11 cellular contexts compared by ENCODE assay signal in the genomic region with DNA sequence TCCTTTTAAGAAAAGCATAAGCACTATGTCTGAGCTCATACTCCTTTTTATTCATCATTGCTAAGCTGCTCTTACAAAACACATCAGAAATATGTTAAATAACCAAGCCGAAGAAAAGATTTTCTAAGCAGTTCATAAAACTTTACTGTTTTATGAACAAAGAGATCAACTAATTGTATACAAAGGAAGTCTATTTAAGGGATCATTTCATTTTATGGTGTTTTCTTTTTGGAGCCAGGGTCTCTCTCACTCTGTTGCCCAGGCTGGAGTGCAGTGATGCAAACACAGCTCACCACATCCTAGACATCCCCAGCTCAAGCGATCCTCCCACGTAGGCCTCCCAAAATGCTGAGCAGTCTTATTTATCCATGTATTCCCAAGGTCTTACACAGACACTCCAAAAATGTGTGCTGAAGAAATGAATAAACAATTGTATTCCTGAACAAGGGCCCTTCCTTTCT. TPM values are rescaled to one million over a fixed set of nuclear protein-coding genes. Genes with fewer than 3 reads are reported as not detected.
DNase-seq lines count a peak whose midpoint lies in the region; ATAC-seq and TF ChIP-seq lines count a peak whose summit lies in the region.
"Had no signal": no experiment of that assay in that cellular context is flagged by ENCODE, and none has a peak within 500 bp of the region (broad histone marks: within the 10 kb centered on the region; RNA-seq: fewer than 3 reads in every experiment).

No MANE protein-coding gene starts in this region.

- H3K27me3 Mint-ChIP-seq in T-cell = no peaks in the 10 kb centered on the region
- H3K27me3 Mint-ChIP-seq: CD8-positive, alpha-beta memory T cell had no signal

- peaks cover 24 to 48% (median 40%) of the 10 kb centered on the region in 3 donors for H3K4me1 Mint-ChIP-seq in T-cell

- peak overlapping the region; percentile 20; the same call in 1 of the 2 replicates for H3K27ac ChIP-seq in SK-N-MC

- H3K36me3 ChIP-seq in SK-N-MC (ENCODE audit: insufficient read depth, low read length) = peaks cover 3% of the 10 kb centered on the region; the same call in 1 of the 2 replicates

- no peak overlapping the region for H3K4me3 ChIP-seq in SK-N-MC
- no peak overlapping the region for H3K4me3 ChIP-seq in fibroblast of mammary gland (ENCODE audit: control insufficient read depth, low read depth, low read length)

- POLR2A ChIA-PET in T-cell (lab: Charles Lee) = interaction anchor here (0.6 kb wide), 2 partner anchors 32 to 244 kb away, joined by 3 to 4 read pairs; no protein-coding TSS in a partner anchor

- DNase-seq in COLO829 (ENCODE audit: low spot score) = peak; percentile 74
- DNase-seq in SK-N-MC (ENCODE audit: low read depth, low spot score) = no peak
- DNase-seq in fibroblast of mammary gland (ENCODE audit: low read depth) = peak; percentile 81
- peak; percentile 51 for DNase-seq in renal cortical epithelial cell (ENCODE audit: low read depth)
- DNase-seq in SKM-1 treated with dmso at 0.1 percent for 144 hours (lab: John Stamatoyannopoulos, UW; ENCODE audit: unreplicated experiment) = no peak
- no peak for DNase-seq in T-cell
- no peak for DNase-seq in DMS 273 treated with DMSO at 0.1 percent for 48 hours (lab: John Stamatoyannopoulos, UW)
- DNase-seq: CD8-positive, alpha-beta memory T cell; T-helper 9 cell had no signal

- H3K36me3 Mint-ChIP-seq in T-cell = peaks cover 13% of the 10 kb centered on the region

- no peaks in the 10 kb centered on the region for H3K9me3 Mint-ChIP-seq in T-cell
- H3K9me3 Mint-ChIP-seq: CD8-positive, alpha-beta memory T cell had no signal

- no peak overlapping the region for H3K9ac ChIP-seq in SK-N-MC (ENCODE audit: insufficient read length)
- H3K9ac ChIP-seq: parathyroid adenoma had no signal

- H3K27ac Mint-ChIP-seq in T-cell = no peak overlapping the region

- CTCF ChIA-PET in T-cell (lab: Charles Lee) = no interaction called here

- no peak overlapping the region for H3K4me3 Mint-ChIP-seq in T-cell
- H3K4me3 Mint-ChIP-seq: CD8-positive, alpha-beta memory T cell had no signal

- no peaks in the 10 kb centered on the region for H3K9me3 ChIP-seq in SK-N-MC (ENCODE audit: low read depth, low read length)

- TF ChIP-seq CTCF in fibroblast of mammary gland (conservative IDR thresholded peaks at IDR 0.05; ENCODE audit: control insufficient read depth, insufficient read depth, low read depth, low read length) = no peak

- ATAC-seq in HG03378 (IDR thresholded peaks at IDR 0.05; ENCODE audit: unreplicated experiment) (no peak), T-cell (replicated peaks in 1 of 4) (no peak)

RNA-seq across cellular contexts. Expression of gene NUDT3, which starts 9.3 kb away (rescaled TPM):
- 19.3 and 26.9 TPM in 2 replicates for total RNA-seq in renal cortical epithelial cell
- total RNA-seq in T-cell = 10 to 100 TPM; 23.5 to 31.0 (median 28.9) TPM

RNA-seq across cellular contexts. Expression of gene RPS10, which starts 42.7 kb away (rescaled TPM):
- total RNA-seq in renal cortical epithelial cell (755 and 4,125 TPM in 2 replicates), T-cell (1,000 to 10,000 TPM; 2,352 to 2,733 (median 2,512) TPM)

Comparison
In these comparisons a context has a peak if more than half of its experiments do, and no peak if none do; other contexts are left out.
1. DNase-seq: peak in COLO829 (single experiment), fibroblast of mammary gland (single experiment) and renal cortical epithelial cell (single experiment); none in SK-N-MC (single experiment), SKM-1 treated with dmso at 0.1 percent for 144 hours (single experiment), T-cell (0 of 34) and DMS 273 treated with DMSO at 0.1 percent for 48 hours (single experiment).